In genomic region chr5:149656576-149657182, GRCh38 we compare ENCODE assay signal across 8 cellular contexts.
DNase-seq lines count a peak whose midpoint lies in the region; ATAC-seq and TF ChIP-seq lines count a peak whose summit lies in the region.

No MANE protein-coding gene starts in this region.

- 63 to 72% (median 65%) methylated on average over 6 of the region's 6 CpGs for WGBS in adrenal gland, 4 donors

- intact Hi-C loops in adrenal gland (cut with DNase I): loop anchor here in 1 of 2 donors (5.0 kb wide), 1 partner anchor 171 kb away; no protein-coding TSS in a partner anchor

- peak; percentile 13 to 59 (median 46) for TF ChIP-seq CTCF in adrenal gland (IDR thresholded peaks at IDR 0.05)

- no peak for TF ChIP-seq POLR2A in adrenal gland (IDR thresholded peaks at IDR 0.05)

- no peak overlapping the region for H3K27ac Mint-ChIP-seq in stimulated activated naive B cell treated with anti-CD40 and anti-IgM and Interleukin-4, amounts not matched to agents 10 μg/mL and 1 μg/mL and 100 μg/mL, for 72 hours

- no peaks in the 10 kb centered on the region for H3K4me1 ChIP-seq in adrenal gland (replicated peaks in 1 of 2)

- DNase-seq in NOMO-1 treated with DMSO at 0.1 percent for 48 hours (lab: John Stamatoyannopoulos, UW; ENCODE audit: unreplicated experiment) (peak; percentile 18), NOMO-1 treated with dmso at 0.1 percent for 144 hours (lab: John Stamatoyannopoulos, UW; ENCODE audit: unreplicated experiment) (no peak), NCI-H1105 (lab: John Stamatoyannopoulos, UW) (peak; percentile 45), adrenal gland (peak in 1 of 7 donors; percentile 60), left lobe of liver (ENCODE audit: low spot score) (no peak)
- no peak for DNase-seq in activated CD4-positive, CD25-positive, alpha-beta regulatory T cell treated with anti-CD3 and anti-CD28 coated beads, Interleukin-2, amount 50 U/mL, for 72 hours
- no peak for DNase-seq in stimulated activated naive B cell treated with anti-CD40 and anti-IgM and Interleukin-4, amounts not matched to agents 10 μg/mL and 1 μg/mL and 100 μg/mL, for 72 hours

- H3K9me3 ChIP-seq in adrenal gland (replicated peaks in 1 of 3): no peaks in the 10 kb centered on the region

- H3K4me1 Mint-ChIP-seq in stimulated activated naive B cell treated with anti-CD40 and anti-IgM and Interleukin-4, amounts not matched to agents 10 μg/mL and 1 μg/mL and 100 μg/mL, for 72 hours: peaks cover 2 to 4% of the 10 kb centered on the region in 2 donors

- peaks cover 18 to 27% of the 10 kb centered on the region in 2 donors for H3K27me3 Mint-ChIP-seq in stimulated activated naive B cell treated with anti-CD40 and anti-IgM and Interleukin-4, amounts not matched to agents 10 μg/mL and 1 μg/mL and 100 μg/mL, for 72 hours

- peaks cover 0 to 6% of the 10 kb centered on the region in 2 donors for H3K9me3 Mint-ChIP-seq in stimulated activated naive B cell treated with anti-CD40 and anti-IgM and Interleukin-4, amounts not matched to agents 10 μg/mL and 1 μg/mL and 100 μg/mL, for 72 hours

- no peaks in the 10 kb centered on the region for H3K36me3 ChIP-seq in adrenal gland (replicated peaks in 1 of 2)

- no peak overlapping the region for H3K4me3 ChIP-seq in adrenal gland

- no peaks in the 10 kb centered on the region for H3K27me3 ChIP-seq in adrenal gland

- H3K4me3 Mint-ChIP-seq in stimulated activated naive B cell treated with anti-CD40 and anti-IgM and Interleukin-4, amounts not matched to agents 10 μg/mL and 1 μg/mL and 100 μg/mL, for 72 hours: no peak overlapping the region

- no peak overlapping the region for H3K27ac ChIP-seq in adrenal gland

- ATAC-seq in left lobe of liver (peak; percentile 87), GM21737 (IDR thresholded peaks at IDR 0.05; ENCODE audit: unreplicated experiment) (no peak)
- no peak for ATAC-seq in stimulated activated naive B cell treated with anti-CD40 and anti-IgM and Interleukin-4, amounts not matched to agents 10 μg/mL and 1 μg/mL and 100 μg/mL, for 72 hours (replicated peaks)

- peaks cover 0 to 3% of the 10 kb centered on the region in 2 donors for H3K36me3 Mint-ChIP-seq in stimulated activated naive B cell treated with anti-CD40 and anti-IgM and Interleukin-4, amounts not matched to agents 10 μg/mL and 1 μg/mL and 100 μg/mL, for 72 hours

Comparison
In these comparisons a context has a peak if more than half of its experiments do, and no peak if none do; other contexts are left out.
1. DNase-seq: peak in NOMO-1 treated with DMSO at 0.1 percent for 48 hours (single experiment) and NCI-H1105 (single experiment); none in NOMO-1 treated with dmso at 0.1 percent for 144 hours (single experiment), left lobe of liver (single experiment), activated CD4-positive, CD25-positive, alpha-beta regulatory T cell treated with anti-CD3 and anti-CD28 coated beads, Interleukin-2, amount 50 U/mL, for 72 hours (single experiment) and stimulated activated naive B cell treated with anti-CD40 and anti-IgM and Interleukin-4, amounts not matched to agents 10 μg/mL and 1 μg/mL and 100 μg/mL, for 72 hours (single experiment).